In the genomic region with DNA sequence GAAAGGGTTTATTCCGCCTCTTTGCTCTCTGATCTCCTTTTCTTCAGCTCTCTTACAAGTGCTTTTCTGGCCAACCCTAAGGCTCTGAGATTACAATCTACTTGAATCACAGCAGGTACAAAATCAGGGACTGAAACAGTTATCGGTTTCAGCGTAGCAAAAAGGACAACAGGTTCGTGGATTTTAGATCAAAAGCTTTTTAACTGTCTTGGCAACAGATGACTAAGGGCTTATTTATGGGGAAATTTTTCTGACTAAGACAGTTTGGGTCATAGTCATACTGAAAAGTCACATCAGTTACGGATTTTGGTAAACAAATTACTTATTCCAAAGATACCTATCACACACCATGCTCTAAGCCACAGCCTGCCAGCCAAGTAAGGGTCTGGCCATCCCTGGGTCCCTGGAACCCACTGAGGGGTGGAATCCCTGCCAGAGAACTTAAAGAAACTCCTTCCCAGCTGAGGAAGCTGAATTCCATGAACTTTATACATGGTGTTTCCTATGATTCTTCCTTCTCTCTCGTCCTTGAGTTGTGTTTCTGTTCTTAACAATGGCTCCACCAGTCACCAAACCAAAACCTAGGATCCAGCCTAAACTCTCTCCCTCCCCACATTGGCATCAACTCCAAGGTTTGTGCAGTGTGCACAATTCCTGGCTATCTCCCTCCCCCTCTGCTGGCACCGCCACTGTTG, we compare ENCODE assay signal across 8 cellular contexts.
DNase-seq lines count a peak whose midpoint lies in the region; FAIRE-seq and TF ChIP-seq lines count a peak whose summit lies in the region.
"Had no signal": no experiment of that assay in that cellular context is flagged by ENCODE, and none has a peak within 500 bp of the region (broad histone marks: within the 10 kb centered on the region; RNA-seq: fewer than 3 reads in every experiment).

No MANE protein-coding gene starts in this region.

- CTCF ChIA-PET in MCF 10A (lab: Yijun Ruan, JAX), result interaction anchor here (0.7 kb wide), 2 partner anchors 69 to 502 kb away, joined by 3 read pairs; no protein-coding TSS in a partner anchor

- FAIRE-seq in H54 (lab: Jason Lieb, UNC), result no peak

- peak overlapping the region; percentile 57 for H3K27ac Mint-ChIP-seq in MCF 10A (ENCODE audit: low read depth, unreplicated experiment)

- TF ChIP-seq CTCF in GM13977 (IDR thresholded peaks at IDR 0.05; ENCODE audit: extremely low read depth, insufficient read depth, missing control alignments), result no peak
- no peak for TF ChIP-seq CTCF in MCF 10A (IDR thresholded peaks at IDR 0.05; ENCODE audit: unreplicated experiment)

- DNase-seq in GM13977 (ENCODE audit: low spot score), result peak; percentile 74
- DNase-seq in H54 (ENCODE audit: insufficient read length, low spot score), result peak; percentile 15
- DNase-seq in NAMALWA (ENCODE audit: low spot score), result peak; percentile 36
- DNase-seq in MCF 10A (ENCODE audit: unreplicated experiment), result peak; percentile 60
- DNase-seq in COR-L47 (lab: John Stamatoyannopoulos, UW), result no peak
- no peak for DNase-seq in HAP-1 (ENCODE audit: low spot score in 2 of 2)

- H3K9me3 Mint-ChIP-seq in MCF 10A (ENCODE audit: unreplicated experiment), result no peaks in the 10 kb centered on the region

- H3K4me3 Mint-ChIP-seq in MCF 10A (ENCODE audit: unreplicated experiment), result peak overlapping the region; percentile 80

- peak overlapping the region; percentile 70 for H3K9ac ChIP-seq in mucosa of stomach (ENCODE audit: low read length)

- H3K9me3 ChIP-seq in mucosa of stomach (ENCODE audit: control insufficient read depth, low read length), result no peaks in the 10 kb centered on the region
- no peaks in the 10 kb centered on the region for H3K9me3 ChIP-seq in HAP-1

- no peaks in the 10 kb centered on the region for H3K27me3 Mint-ChIP-seq in MCF 10A (ENCODE audit: insufficient read depth, unreplicated experiment)

- POLR2A ChIA-PET in MCF 10A (lab: Yijun Ruan, JAX), result interaction anchor here (0.7 to 1.4 kb wide), 9 partner anchors 48 to 301 kb away, joined by 3 to 5 read pairs (median 3); partner anchors contain the start of genes HSPA14 and MSANTD7

- no peak for TF ChIP-seq POLR2A in H54 (IDR thresholded peaks at IDR 0.05; ENCODE audit: low read depth, low read length)

- H3K36me3 Mint-ChIP-seq in MCF 10A (ENCODE audit: insufficient read depth, unreplicated experiment), result no peaks in the 10 kb centered on the region

- in situ Hi-C loops in GM13977 (cut with MboI; ENCODE audit: low pct_unique_long_range_greater_than_20kb, low sequenced_read_pairs, unreplicated experiment), result no loop called here
- in situ Hi-C loops in HAP-1 (cut with MboI; ENCODE audit: low sequenced_read_pairs), result no loop called here

- H3K4me1 Mint-ChIP-seq in MCF 10A (ENCODE audit: insufficient read depth, unreplicated experiment), result peaks cover 36% of the 10 kb centered on the region

- intact Hi-C loops in MCF 10A (cut with micrococcal nuclease), result no loop called here

- H3K27me3 ChIP-seq in mucosa of stomach (ENCODE audit: control insufficient read depth, insufficient read depth, low read length) (no peaks in the 10 kb centered on the region), HAP-1 (ENCODE audit: low read depth) (no peaks in the 10 kb centered on the region; the same call in 1 of the 2 replicates)

- no TSS peak for BruUV-seq in MCF 10A (replicated peaks; lab: Mats Ljungman, UMichigan)

- H3K4me1 ChIP-seq in mucosa of stomach (ENCODE audit: control insufficient read depth, insufficient read depth, low read length) (peaks cover 19% of the 10 kb centered on the region), HAP-1 (peaks cover 7% of the 10 kb centered on the region)

- H3K4me3 ChIP-seq in mucosa of stomach (ENCODE audit: low read length), result no peak overlapping the region
- H3K4me3 ChIP-seq in HAP-1, result no peak overlapping the region

- H3K36me3 ChIP-seq in mucosa of stomach (ENCODE audit: control insufficient read depth, insufficient read depth, low read length) (no peaks in the 10 kb centered on the region), HAP-1 (replicated peaks) (no peaks in the 10 kb centered on the region)
- H3K36me3 ChIP-seq: cardiac muscle cell had no signal

Comparison
In these comparisons a context has a peak if more than half of its experiments do, and no peak if none do; other contexts are left out.
1. DNase-seq: peak in GM13977 (single experiment), H54 (single experiment), NAMALWA (single experiment) and MCF 10A (single experiment); none in COR-L47 (single experiment) and HAP-1 (0 of 2).